26 cellular contexts compared by ENCODE assay signal in genomic region chr9:129671065-129671464, GRCh38. TPM values are rescaled to one million over a fixed set of nuclear protein-coding genes. Genes with fewer than 3 reads are reported as not detected.
"Had no signal": no experiment of that assay in that cellular context is flagged by ENCODE, and none has a peak within 500 bp of the region (broad histone marks: within the 10 kb centered on the region; RNA-seq: fewer than 3 reads in every experiment).

No MANE protein-coding gene starts in this region.

- DNase-seq: activated CD4-positive, alpha-beta T cell treated with anti-CD3 and anti-CD28 coated beads for 1 hour; activated CD8-positive, alpha-beta memory T cell treated with anti-CD3 and anti-CD28 coated beads for 24 hours; activated CD8-positive, alpha-beta memory T cell treated with anti-CD3 and anti-CD28 coated beads, Interleukin-2, amount 50 U/mL, for 4 hours; activated T-cell treated with anti-CD3 and anti-CD28 coated beads, Interleukin-2, amount 50 U/mL, for 24 hours; colonic mucosa; dorsolateral prefrontal cortex; effector memory CD8-positive, alpha-beta T cell; hippocampal formation; kidney glomerular epithelial cell; naive B cell; psoas muscle; stimulated activated naive B cell treated with anti-CD40 and anti-IgM and Interleukin-4, amounts not matched to agents 10 μg/mL and 1 μg/mL and 100 μg/mL, for 72 hours; T-helper 1 cell; trophoblast cell had no signal

- H3K4me1 ChIP-seq: colonic mucosa, psoas muscle had no signal

- H3K36me3 Mint-ChIP-seq: activated naive CD4-positive, alpha-beta T cell treated with anti-CD3 and anti-CD28 coated beads, Interleukin-2, amount 50 U/mL, for 72 hours; naive B cell; stimulated activated naive B cell treated with anti-CD40 and anti-IgM and Interleukin-4, amounts not matched to agents 10 μg/mL and 1 μg/mL and 100 μg/mL, for 72 hours had no signal

- H3K9me3 ChIP-seq: colonic mucosa, left lung, psoas muscle had no signal

- H3K36me3 ChIP-seq: colonic mucosa, left lung had no signal

- H3K4me1 Mint-ChIP-seq: activated T-helper 17 cell treated with anti-CD3 and anti-CD28 coated beads, Interleukin-2, amount 50 U/mL, for 72 hours had no signal

- H3K4me3 ChIP-seq: colonic mucosa, dorsolateral prefrontal cortex, left lung, lung, psoas muscle had no signal

- ATAC-seq: effector memory CD8-positive, alpha-beta T cell; left lung; psoas muscle; right cardiac atrium had no signal

- H3K9me3 Mint-ChIP-seq: activated naive CD4-positive, alpha-beta T cell treated with anti-CD3 and anti-CD28 coated beads, Interleukin-2, amount 50 U/mL, for 72 hours; activated T-cell treated with anti-CD3 and anti-CD28 coated beads, Interleukin-2, amount 50 U/mL, for 24 hours; activated T-helper 17 cell treated with anti-CD3 and anti-CD28 coated beads, Interleukin-2, amount 50 U/mL, for 72 hours; effector memory CD8-positive, alpha-beta T cell; naive B cell; stimulated activated naive B cell treated with anti-CD40 and anti-IgM and Interleukin-4, amounts not matched to agents 10 μg/mL and 1 μg/mL and 100 μg/mL, for 72 hours had no signal

- H3K4me3 Mint-ChIP-seq: activated T-cell treated with anti-CD3 and anti-CD28 coated beads, Interleukin-2, amount 50 U/mL, for 24 hours; activated T-helper 17 cell treated with anti-CD3 and anti-CD28 coated beads, Interleukin-2, amount 50 U/mL, for 72 hours; effector memory CD8-positive, alpha-beta T cell; naive B cell; stimulated activated naive B cell treated with anti-CD40 and anti-IgM and Interleukin-4, amounts not matched to agents 10 μg/mL and 1 μg/mL and 100 μg/mL, for 72 hours had no signal

- H3K27ac ChIP-seq: colonic mucosa, dorsolateral prefrontal cortex, left lung, psoas muscle had no signal

- H3K27ac Mint-ChIP-seq: activated naive CD4-positive, alpha-beta T cell treated with anti-CD3 and anti-CD28 coated beads, Interleukin-2, amount 50 U/mL, for 72 hours; activated T-cell treated with anti-CD3 and anti-CD28 coated beads, Interleukin-2, amount 50 U/mL, for 24 hours; activated T-helper 17 cell treated with anti-CD3 and anti-CD28 coated beads, Interleukin-2, amount 50 U/mL, for 72 hours; stimulated activated naive B cell treated with anti-CD40 and anti-IgM and Interleukin-4, amounts not matched to agents 10 μg/mL and 1 μg/mL and 100 μg/mL, for 72 hours had no signal

RNA-seq across cellular contexts. Expression of gene PRRX2, which starts 5.6 kb away (rescaled TPM):
- total RNA-seq: bronchial epithelial cell, frontal cortex had no signal

RNA-seq across cellular contexts. Expression of gene C9orf50, which starts 50.2 kb away (rescaled TPM):
- total RNA-seq: activated T-helper 17 cell treated with anti-CD3 and anti-CD28 coated beads, Interleukin-2, amount 50 U/mL, for 72 hours; bronchial epithelial cell; colonic mucosa; endothelial cell of umbilical vein; esophagus mucosa; frontal cortex; left lung; mesenteric fat pad; osteocyte; psoas muscle; temporal lobe had no signal
